In the genomic region with DNA sequence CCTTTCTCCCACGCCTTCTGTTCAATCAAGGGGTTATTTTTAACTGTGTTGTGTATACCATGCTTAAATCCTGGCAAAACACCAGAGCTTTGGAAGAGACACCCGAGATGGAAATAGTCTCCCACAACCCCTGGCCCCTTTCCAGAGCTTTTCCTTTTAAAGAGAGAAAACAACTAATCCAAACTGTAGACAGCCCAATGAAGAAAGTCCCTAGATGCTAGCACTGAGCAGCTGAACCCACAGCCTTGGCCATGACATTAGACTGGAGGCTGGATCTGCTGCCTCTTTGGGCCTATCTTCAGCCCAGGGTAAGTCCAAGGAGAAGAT, we compare ENCODE assay signal across 12 cellular contexts.
DNase-seq lines count a peak whose midpoint lies in the region; ATAC-seq and TF ChIP-seq lines count a peak whose summit lies in the region.
"Had no signal": no experiment of that assay in that cellular context is flagged by ENCODE, and none has a peak within 500 bp of the region (broad histone marks: within the 10 kb centered on the region; RNA-seq: fewer than 3 reads in every experiment).

No MANE protein-coding gene starts in this region.

- H3K9me3 Mint-ChIP-seq in activated naive CD4-positive, alpha-beta T cell treated with anti-CD3 and anti-CD28 coated beads, Interleukin-2, amount 50 U/mL, for 72 hours, result no peaks in the 10 kb centered on the region

- TF ChIP-seq CTCF in left ventricle myocardium inferior (IDR thresholded peaks at IDR 0.05; ENCODE audit: borderline replicate concordance), result no peak
- TF ChIP-seq CTCF in testis (IDR thresholded peaks at IDR 0.05), result no peak

- 29 to 46% methylated on average over 2 of the region's 2 CpGs for WGBS in testis, 2 donors

- H3K27me3 ChIP-seq in left ventricle myocardium inferior (ENCODE audit: low read depth) (no peaks in the 10 kb centered on the region), testis (no peaks in the 10 kb centered on the region)

- intact Hi-C loops in left ventricle myocardium inferior (cut with micrococcal nuclease) (no loop called here), testis (cut with DNase I; ENCODE audit: low total_unique reads) (no loop called here)

- TF ChIP-seq POLR2A in testis (IDR thresholded peaks at IDR 0.05), result no peak

- H3K4me3 ChIP-seq in left ventricle myocardium inferior, result no peak overlapping the region
- H3K4me3 ChIP-seq in testis, result no peak overlapping the region
- H3K4me3 ChIP-seq: thoracic aorta had no signal

- H3K9me3 ChIP-seq in left ventricle myocardium inferior (replicated peaks) (no peaks in the 10 kb centered on the region), testis (no peaks in the 10 kb centered on the region)
- H3K9me3 ChIP-seq: thoracic aorta had no signal

- H3K4me1 ChIP-seq in left ventricle myocardium inferior, result peaks cover 50% of the 10 kb centered on the region
- H3K4me1 ChIP-seq in testis, result peaks cover 25% of the 10 kb centered on the region

- ATAC-seq in activated naive CD4-positive, alpha-beta T cell treated with anti-CD3 and anti-CD28 coated beads, Interleukin-2, amount 50 U/mL, for 72 hours, result no peak
- ATAC-seq in HG02763 (IDR thresholded peaks at IDR 0.05; ENCODE audit: unreplicated experiment) (no peak), GM21381 (IDR thresholded peaks at IDR 0.05; ENCODE audit: unreplicated experiment) (no peak)
- ATAC-seq: PC-3 had no signal

- no peaks in the 10 kb centered on the region for H3K36me3 ChIP-seq in left ventricle myocardium inferior
- no peaks in the 10 kb centered on the region for H3K36me3 ChIP-seq in testis (ENCODE audit: low read depth, missing control alignments)
- H3K36me3 ChIP-seq: thoracic aorta had no signal

- H3K27ac ChIP-seq in left ventricle myocardium inferior (replicated peaks) (peak overlapping the region; percentile 59), testis (no peak overlapping the region)
- H3K27ac ChIP-seq: thoracic aorta had no signal

- DNase-seq in activated naive CD4-positive, alpha-beta T cell treated with anti-CD3 and anti-CD28 coated beads, Interleukin-2, amount 50 U/mL, for 72 hours (ENCODE audit: low spot score in 2 of 2), result no peak
- no peak for DNase-seq in activated naive CD4-positive, alpha-beta T cell treated with anti-CD3 and anti-CD28 coated beads, Interleukin-2, amount 50 U/mL, for 16 hours
- DNase-seq in amniotic epithelial cell (ENCODE audit: low read depth) (peak; percentile 82), left ventricle myocardium inferior (no peak), testis (peak; percentile 41), T-helper 9 cell (no peak)
- DNase-seq: H7; PC-3; stimulated activated CD4-positive, alpha-beta T cell treated with anti-CD3 and anti-CD28 coated beads, Interleukin-4, amount 100 ng/mL, for 24 hours had no signal

- H3K27ac Mint-ChIP-seq in activated naive CD4-positive, alpha-beta T cell treated with anti-CD3 and anti-CD28 coated beads, Interleukin-2, amount 50 U/mL, for 72 hours, result peak overlapping the region; percentile 55 to 73

- H3K36me3 Mint-ChIP-seq in activated naive CD4-positive, alpha-beta T cell treated with anti-CD3 and anti-CD28 coated beads, Interleukin-2, amount 50 U/mL, for 72 hours, result no peaks in the 10 kb centered on the region

Comparison
In these comparisons a context has a peak if more than half of its experiments do, and no peak if none do; other contexts are left out.
1. DNase-seq: peak in amniotic epithelial cell (single experiment) and testis (single experiment); none in activated naive CD4-positive, alpha-beta T cell treated with anti-CD3 and anti-CD28 coated beads, Interleukin-2, amount 50 U/mL, for 72 hours (0 of 2), activated naive CD4-positive, alpha-beta T cell treated with anti-CD3 and anti-CD28 coated beads, Interleukin-2, amount 50 U/mL, for 16 hours (single experiment), left ventricle myocardium inferior (single experiment) and T-helper 9 cell (single experiment).